21 cellular contexts compared by ENCODE assay signal in genomic region chr2:172333626-172334330, GRCh38.
"Had no signal": no experiment of that assay in that cellular context is flagged by ENCODE, and none has a peak within 500 bp of the region (broad histone marks: within the 10 kb centered on the region; RNA-seq: fewer than 3 reads in every experiment).

No MANE protein-coding gene starts in this region.

- H3K27ac ChIP-seq: gastrocnemius medialis, neural progenitor cell, prostate gland, suprapubic skin, vagina had no signal

- DNase-seq: activated B cell treated with CpG ODN at 0.5 μM for 24 hours; activated CD4-positive, alpha-beta memory T cell treated with anti-CD3 and anti-CD28 coated beads, Interleukin-2, amount 10 ng/mL, durations not matched to agents 7 days and 5 days; activated CD4-positive, alpha-beta T cell treated with anti-CD3 and anti-CD28 coated beads for 4 hours; activated CD8-positive, alpha-beta memory T cell treated with anti-CD3 and anti-CD28 coated beads, Interleukin-2, amount 10 ng/mL, durations not matched to agents 7 days and 5 days; activated naive CD8-positive, alpha-beta T cell treated with anti-CD3 and anti-CD28 coated beads for 36 hours; amygdala; caudate nucleus; gastrocnemius medialis; head of caudate nucleus; kidney; right cardiac atrium; stimulated activated CD4-positive, alpha-beta T cell treated with anti-CD3 and anti-CD28 coated beads, Interleukin-4, amount 100 ng/mL, for 1 hour; stimulated activated naive CD8-positive, alpha-beta T cell treated with anti-CD3 and anti-CD28 coated beads, Interleukin-15, amount 100 ng/mL, for 72 hours had no signal

- ATAC-seq: activated CD8-positive, alpha-beta memory T cell treated with anti-CD3 and anti-CD28 coated beads, Interleukin-2, amount 10 ng/mL, durations not matched to agents 7 days and 5 days; esophagus mucosa; gastrocnemius medialis; left lobe of liver; right cardiac atrium; stimulated activated naive CD8-positive, alpha-beta T cell treated with anti-CD3 and anti-CD28 coated beads, Interleukin-15, amount 100 ng/mL, for 72 hours had no signal

- H3K27me3 ChIP-seq: gastrocnemius medialis, neural progenitor cell, suprapubic skin, vagina had no signal

- H3K9ac ChIP-seq: neural progenitor cell had no signal

- H3K36me3 ChIP-seq: gastrocnemius medialis, neural progenitor cell, prostate gland, suprapubic skin, vagina had no signal

- H3K4me1 ChIP-seq: neural progenitor cell, prostate gland, vagina had no signal

- H3K4me3 ChIP-seq: gastrocnemius medialis, lung, neural progenitor cell, prostate gland, skin epidermis, suprapubic skin, vagina had no signal

- H3K9me3 ChIP-seq: gastrocnemius medialis, prostate gland, suprapubic skin, vagina had no signal
